1 cellular context compared by ENCODE assay signal in the genomic region with DNA sequence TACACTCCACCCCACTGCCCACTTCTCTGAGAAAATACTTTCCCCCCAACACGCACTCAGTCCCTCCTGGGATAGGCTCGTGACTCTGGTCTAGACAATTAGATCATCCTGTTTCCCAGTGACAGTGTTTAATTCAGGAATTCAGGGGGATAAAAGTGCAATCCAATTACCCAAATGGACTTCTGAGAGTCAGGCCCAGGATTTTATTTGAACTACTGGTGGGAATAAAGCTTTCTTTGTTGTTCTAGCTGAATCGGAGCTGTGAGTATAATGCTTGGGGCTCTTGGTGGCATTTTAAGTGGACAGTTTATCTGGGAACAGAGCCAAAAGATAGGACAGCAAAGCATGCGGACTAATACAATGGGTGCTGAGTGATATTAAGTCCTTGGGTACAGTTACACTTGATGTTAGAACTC.
TF ChIP-seq lines count a peak whose summit lies in the region.

No MANE protein-coding gene starts in this region.

TF ChIP-seq in WTC11, 78 proteins besides CTCF, POLR2A, EP300 and RAD21 (continued from another document):
- TF ChIP-seq, protein P1, sequence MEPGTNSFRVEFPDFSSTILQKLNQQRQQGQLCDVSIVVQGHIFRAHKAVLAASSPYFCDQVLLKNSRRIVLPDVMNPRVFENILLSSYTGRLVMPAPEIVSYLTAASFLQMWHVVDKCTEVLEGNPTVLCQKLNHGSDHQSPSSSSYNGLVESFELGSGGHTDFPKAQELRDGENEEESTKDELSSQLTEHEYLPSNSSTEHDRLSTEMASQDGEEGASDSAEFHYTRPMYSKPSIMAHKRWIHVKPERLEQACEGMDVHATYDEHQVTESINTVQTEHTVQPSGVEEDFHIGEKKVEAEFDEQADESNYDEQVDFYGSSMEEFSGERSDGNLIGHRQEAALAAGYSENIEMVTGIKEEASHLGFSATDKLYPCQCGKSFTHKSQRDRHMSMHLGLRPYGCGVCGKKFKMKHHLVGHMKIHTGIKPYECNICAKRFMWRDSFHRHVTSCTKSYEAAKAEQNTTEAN (CRISPR knock-in tag; IDR thresholded peaks at IDR 0.05), result no peak
- TF ChIP-seq, protein P2, sequence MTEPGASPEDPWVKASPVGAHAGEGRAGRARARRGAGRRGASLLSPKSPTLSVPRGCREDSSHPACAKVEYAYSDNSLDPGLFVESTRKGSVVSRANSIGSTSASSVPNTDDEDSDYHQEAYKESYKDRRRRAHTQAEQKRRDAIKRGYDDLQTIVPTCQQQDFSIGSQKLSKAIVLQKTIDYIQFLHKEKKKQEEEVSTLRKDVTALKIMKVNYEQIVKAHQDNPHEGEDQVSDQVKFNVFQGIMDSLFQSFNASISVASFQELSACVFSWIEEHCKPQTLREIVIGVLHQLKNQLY (CRISPR knock-in tag; IDR thresholded peaks at IDR 0.05), result no peak
- TF ChIP-seq, protein P3, sequence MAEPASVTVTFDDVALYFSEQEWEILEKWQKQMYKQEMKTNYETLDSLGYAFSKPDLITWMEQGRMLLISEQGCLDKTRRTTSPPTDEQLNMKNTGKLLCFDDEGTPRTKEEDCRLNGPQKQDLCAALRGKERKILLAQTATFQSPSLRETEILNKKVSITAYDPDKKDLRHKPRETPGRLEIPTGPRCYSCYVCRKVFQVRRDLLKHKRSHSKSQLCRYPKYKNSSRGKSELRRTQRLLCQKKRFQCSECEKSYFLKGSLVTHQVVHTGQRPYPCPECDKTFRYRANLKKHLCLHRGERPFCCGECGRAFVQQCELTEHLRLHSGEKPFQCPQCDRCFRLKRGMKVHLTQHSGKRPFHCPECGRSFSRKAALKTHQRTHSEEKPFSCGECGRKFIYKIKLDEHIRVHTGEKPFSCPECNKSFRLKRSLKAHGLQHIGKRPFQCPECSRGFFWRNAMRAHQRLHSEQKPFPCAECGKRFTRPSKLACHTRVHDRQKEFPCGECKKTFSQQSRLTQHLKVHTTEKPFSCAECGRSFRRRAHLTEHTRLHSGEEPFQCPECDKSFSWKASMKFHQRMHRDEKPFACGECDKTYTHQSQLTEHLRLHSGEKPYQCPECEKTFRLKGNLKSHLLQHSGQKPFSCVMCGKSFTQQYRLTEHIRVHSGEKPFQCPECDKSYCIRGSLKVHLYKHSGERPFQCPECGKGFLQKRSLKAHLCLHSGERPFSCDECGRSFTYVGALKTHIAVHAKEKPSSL (CRISPR knock-in tag; conservative IDR thresholded peaks at IDR 0.05), result no peak
- TF ChIP-seq TCF7 (CRISPR knock-in tag; IDR thresholded peaks at IDR 0.05; ENCODE audit: low read depth) (no peak), CREB1 (CRISPR knock-in tag; IDR thresholded peaks at IDR 0.05) (no peak), ELF4 (CRISPR knock-in tag; IDR thresholded peaks at IDR 0.05; ENCODE audit: low read depth) (no peak), SMAD4 (CRISPR knock-in tag; IDR thresholded peaks at IDR 0.05) (no peak)
